Comparison of ENCODE assay signal across 8 cellular contexts in the genomic region with DNA sequence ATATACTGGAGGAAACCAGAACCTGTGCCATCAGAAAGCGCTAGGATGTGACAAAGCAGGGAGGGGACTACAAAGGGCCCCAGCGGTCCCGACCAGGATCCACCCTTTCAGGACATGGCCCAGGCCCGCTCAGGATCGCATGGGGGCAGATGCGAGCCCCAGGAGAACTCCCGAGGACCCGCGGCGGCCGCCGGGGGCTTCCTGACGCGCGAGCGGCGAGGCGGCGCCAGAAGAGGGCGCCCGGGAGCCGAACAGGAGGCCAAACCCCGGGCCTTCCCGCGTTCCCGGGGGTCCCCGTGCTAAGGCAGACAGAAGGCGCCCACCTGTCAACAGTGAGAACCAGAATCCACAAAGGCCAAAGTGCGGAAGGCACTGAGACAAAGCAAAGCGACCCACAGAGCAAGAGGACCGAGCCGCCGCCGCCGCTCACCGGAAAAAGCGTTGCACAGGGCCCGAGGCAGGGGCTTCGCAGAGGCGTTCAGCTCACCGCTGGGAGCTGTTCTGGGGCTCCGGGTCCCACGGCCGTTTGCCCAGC. TPM values are rescaled to one million over a fixed set of nuclear protein-coding genes. Genes with fewer than 3 reads are reported as not detected.
DNase-seq lines count a peak whose midpoint lies in the region; TF ChIP-seq lines count a peak whose summit lies in the region.

No MANE protein-coding gene starts in this region.

- H2BK120ac ChIP-seq in H9 (ENCODE audit: low read depth, low read length, poor library complexity, severe bottlenecking): no peak overlapping the region

- H3K4me2 ChIP-seq in H9 (ENCODE audit: insufficient read depth, insufficient read length, low read length) (no peak overlapping the region), OCI-LY1 (ENCODE audit: low read length) (no peak overlapping the region)

- H3K14ac ChIP-seq in H9 (ENCODE audit: insufficient read depth, low read length): no peak overlapping the region

- no peaks in the 10 kb centered on the region for H3K27me3 ChIP-seq in BE2C
- no peaks in the 10 kb centered on the region for H3K27me3 ChIP-seq in H9 (ENCODE audit: insufficient read depth, low read length)
- H3K27me3 ChIP-seq in OCI-LY1 (ENCODE audit: insufficient read depth, low read length): no peaks in the 10 kb centered on the region
- H3K27me3 ChIP-seq in subcutaneous abdominal adipose tissue (ENCODE audit: control insufficient read depth in 5 of 5, insufficient read depth in 4 of 5, low read length in 5 of 5): peaks cover 0 to 10% (median 2%) of the 10 kb centered on the region in 5 donors

- WGBS in H9 (ENCODE audit: extremely low coverage, insufficient read length, low lambda C conversion rate): no CpG with 5 or more reads among the region's 44 CpGs

- no peak overlapping the region for H4K8ac ChIP-seq in H9 (replicated peaks; ENCODE audit: insufficient read length, low read depth, low read length)

- peaks cover 0 to 12% (median 3%) of the 10 kb centered on the region in 3 experiments; a peak in 5 of 7 replicates for H3K36me3 Mint-ChIP-seq in H9 (ENCODE audit: insufficient read depth in 1 of 3, low read depth in 3 of 3)

- H3K36me3 ChIP-seq in BE2C: no peaks in the 10 kb centered on the region
- H3K36me3 ChIP-seq in OCI-LY1 (ENCODE audit: insufficient read depth, low read length): no peaks in the 10 kb centered on the region
- H3K36me3 ChIP-seq in subcutaneous abdominal adipose tissue (ENCODE audit: control insufficient read depth in 5 of 5, insufficient read depth in 5 of 5, low read length in 5 of 5): no peaks in the 10 kb centered on the region

- H3F3A ChIP-seq in OCI-LY1 (ENCODE audit: insufficient read depth, low read length): no peaks in the 10 kb centered on the region

- no peak overlapping the region for H3K18ac ChIP-seq in H9 (ENCODE audit: insufficient read length, low read depth, low read length)

- H3K4me1 ChIP-seq in BE2C (no peaks in the 10 kb centered on the region), H9 (ENCODE audit: insufficient read depth, low read length) (no peaks in the 10 kb centered on the region), OCI-LY1 (ENCODE audit: insufficient read depth, low read length, severe bottlenecking) (no peaks in the 10 kb centered on the region), subcutaneous abdominal adipose tissue (ENCODE audit: control insufficient read depth in 5 of 5, insufficient read depth in 5 of 5, low read length in 5 of 5) (peaks cover 0 to 7% (median 1%) of the 10 kb centered on the region in 5 donors)

- no peak overlapping the region for H2BK12ac ChIP-seq in H9 (ENCODE audit: insufficient read length, low read depth, low read length)

- no peak overlapping the region for H3K23ac ChIP-seq in H9 (ENCODE audit: insufficient read length, low read depth, low read length)

- H2BK5ac ChIP-seq in H9 (ENCODE audit: insufficient read length, low read length): no peak overlapping the region

- 0 out of 7 replicates have a peak overlapping the region, but pooled peaks of 1 of the 3 experiments have one; percentile 61 for H3K27ac Mint-ChIP-seq in H9

- peak; percentile 86 for DNase-seq in BE2C
- peak; percentile 80 for DNase-seq in H9
- DNase-seq in activated T-cell treated with anti-CD3 and anti-CD28 coated beads, Interleukin-2, amount 50 U/mL, for 48 hours: peak; percentile 80 to 84
- peak; percentile 45 for DNase-seq in fibroblast of pulmonary artery (ENCODE audit: low read depth)
- DNase-seq in nucleus accumbens (lab: John Stamatoyannopoulos, UW): peak in 36 of 56 donors; percentile 3 to 70 (median 16)
- DNase-seq in dedifferentiated amniotic fluid mesenchymal stem cell (ENCODE audit: extremely low spot score): no peak

- H3K4me3 ChIP-seq in BE2C (ENCODE audit: low read depth, low read length) (peak overlapping the region; percentile 40), OCI-LY1 (ENCODE audit: low read depth, low read length, poor library complexity, severe bottlenecking) (no peak overlapping the region), fibroblast of pulmonary artery (replicated peaks; ENCODE audit: low read depth, low read length) (peak overlapping the region; percentile 24), subcutaneous abdominal adipose tissue (ENCODE audit: low read depth in 1 of 5, low read length in 5 of 5) (peak overlapping the region in 3 of 5 donors; percentile 35 to 47 (median 40))

- H3K23me2 ChIP-seq in H9 (ENCODE audit: insufficient read length, low read depth, low read length, poor library complexity, severe bottlenecking): no peaks in the 10 kb centered on the region

- H2BK20ac ChIP-seq in H9 (ENCODE audit: low read depth, low read length, poor library complexity, severe bottlenecking): no peak overlapping the region

- TF ChIP-seq CTCF in BE2C (IDR thresholded peaks at IDR 0.05; ENCODE audit: low read depth, low read length) (peak; percentile 64), H9 (conservative IDR thresholded peaks at IDR 0.05) (peak; percentile 85), OCI-LY1 (IDR thresholded peaks at IDR 0.05; ENCODE audit: low read length) (peak; percentile 61), fibroblast of pulmonary artery (IDR thresholded peaks at IDR 0.05; ENCODE audit: low read length, missing control alignments) (peak; percentile 38)

- no peak overlapping the region for H4K5ac ChIP-seq in H9 (ENCODE audit: insufficient read length, low read depth, low read length)

- no peaks in the 10 kb centered on the region for H3K9me2 ChIP-seq in OCI-LY1 (ENCODE audit: low read depth, low read length)

- no peaks in the 10 kb centered on the region for H3K79me1 ChIP-seq in H9 (ENCODE audit: insufficient read depth, low read depth, low read length, poor library complexity, severe bottlenecking)

- H2AFZ ChIP-seq in H9 (ENCODE audit: low read length): no peak overlapping the region
- H2AFZ ChIP-seq in OCI-LY1 (ENCODE audit: low read length): no peak overlapping the region

- H3K9me3 ChIP-seq in BE2C (no peaks in the 10 kb centered on the region), H9 (ENCODE audit: control insufficient read depth, low read depth, low read length) (peaks cover 40% of the 10 kb centered on the region), OCI-LY1 (ENCODE audit: low read length) (no peaks in the 10 kb centered on the region), subcutaneous abdominal adipose tissue (ENCODE audit: control insufficient read depth in 5 of 5, low read length in 5 of 5) (peaks cover 0 to 4% (median 0%) of the 10 kb centered on the region in 5 donors)

- H2BK15ac ChIP-seq in H9 (ENCODE audit: low read depth, low read length): no peak overlapping the region

- H3K9ac ChIP-seq in H9 (ENCODE audit: extremely low read depth, insufficient read length, low read length) (no peak overlapping the region), OCI-LY1 (ENCODE audit: low read length) (no peak overlapping the region), subcutaneous abdominal adipose tissue (ENCODE audit: low read length in 5 of 5) (peak overlapping the region in 2 of 5 donors; percentile 47 to 56)

- peaks cover 80 to 86% of the 10 kb centered on the region in 2 experiments for H3K9me3 Mint-ChIP-seq in H9

- no peak overlapping the region for H3K56ac ChIP-seq in H9 (ENCODE audit: insufficient read length, low read depth, low read length)

- H2AK5ac ChIP-seq in H9 (ENCODE audit: insufficient read length, low read length): no peak overlapping the region

- H4K91ac ChIP-seq in H9 (ENCODE audit: insufficient read length, low read depth, low read length): no peak overlapping the region

- H3K4ac ChIP-seq in H9 (ENCODE audit: low read depth, low read length): no peak overlapping the region

- peaks cover 0 to 3% of the 10 kb centered on the region in 2 experiments; a peak in 1 of 4 replicates for H3K4me1 Mint-ChIP-seq in H9

- peaks cover 38% of the 10 kb centered on the region for H3K27me3 Mint-ChIP-seq in H9 (ENCODE audit: low read depth)

- H3T11ph ChIP-seq in H9 (ENCODE audit: low read length): no peak overlapping the region

- H3K4me3 Mint-ChIP-seq in H9: peak overlapping the region; percentile 51 to 64; a peak in 3 of 5 replicates

- H4K20me1 ChIP-seq in H9 (ENCODE audit: control insufficient read depth, insufficient read depth, insufficient read length): no peaks in the 10 kb centered on the region
- H4K20me1 ChIP-seq in OCI-LY1 (ENCODE audit: insufficient read depth, low read length): no peaks in the 10 kb centered on the region

- no peaks in the 10 kb centered on the region for H3K79me2 ChIP-seq in H9 (ENCODE audit: insufficient read depth, low read length)
- no peaks in the 10 kb centered on the region for H3K79me2 ChIP-seq in OCI-LY1 (ENCODE audit: insufficient read depth, low read length)

- H3K27ac ChIP-seq in H9 (ENCODE audit: insufficient read length, low read depth, low read length) (no peak overlapping the region), OCI-LY1 (ENCODE audit: low read depth, low read length, poor library complexity, severe bottlenecking) (no peak overlapping the region), subcutaneous abdominal adipose tissue (ENCODE audit: low read depth, low read length) (peak overlapping the region; percentile 30)

RNA-seq across cellular contexts. Expression of a gene that starts 7.3 kb away (rescaled TPM):
- polyA plus RNA-seq in BE2C (2012; ENCODE audit: insufficient read depth, insufficient read length, low read depth): not detected
- total RNA-seq in H9 (2021): not detected in 2 replicates

RNA-seq across cellular contexts. Expression of a gene that starts 39.2 kb away (rescaled TPM):
- 46.6 TPM for polyA plus RNA-seq in BE2C (2012; ENCODE audit: insufficient read depth, insufficient read length, low read depth)
- total RNA-seq in H9 (2021): 30.4 and 32.2 TPM in 2 replicates

RNA-seq across cellular contexts. Expression of a gene that starts 45.7 kb away (rescaled TPM):
- polyA plus RNA-seq in BE2C (2012; ENCODE audit: insufficient read depth, insufficient read length, low read depth): not detected
- total RNA-seq in H9 (2021): not detected in 2 replicates
